1 cellular context compared by ENCODE assay signal in the genomic region with DNA sequence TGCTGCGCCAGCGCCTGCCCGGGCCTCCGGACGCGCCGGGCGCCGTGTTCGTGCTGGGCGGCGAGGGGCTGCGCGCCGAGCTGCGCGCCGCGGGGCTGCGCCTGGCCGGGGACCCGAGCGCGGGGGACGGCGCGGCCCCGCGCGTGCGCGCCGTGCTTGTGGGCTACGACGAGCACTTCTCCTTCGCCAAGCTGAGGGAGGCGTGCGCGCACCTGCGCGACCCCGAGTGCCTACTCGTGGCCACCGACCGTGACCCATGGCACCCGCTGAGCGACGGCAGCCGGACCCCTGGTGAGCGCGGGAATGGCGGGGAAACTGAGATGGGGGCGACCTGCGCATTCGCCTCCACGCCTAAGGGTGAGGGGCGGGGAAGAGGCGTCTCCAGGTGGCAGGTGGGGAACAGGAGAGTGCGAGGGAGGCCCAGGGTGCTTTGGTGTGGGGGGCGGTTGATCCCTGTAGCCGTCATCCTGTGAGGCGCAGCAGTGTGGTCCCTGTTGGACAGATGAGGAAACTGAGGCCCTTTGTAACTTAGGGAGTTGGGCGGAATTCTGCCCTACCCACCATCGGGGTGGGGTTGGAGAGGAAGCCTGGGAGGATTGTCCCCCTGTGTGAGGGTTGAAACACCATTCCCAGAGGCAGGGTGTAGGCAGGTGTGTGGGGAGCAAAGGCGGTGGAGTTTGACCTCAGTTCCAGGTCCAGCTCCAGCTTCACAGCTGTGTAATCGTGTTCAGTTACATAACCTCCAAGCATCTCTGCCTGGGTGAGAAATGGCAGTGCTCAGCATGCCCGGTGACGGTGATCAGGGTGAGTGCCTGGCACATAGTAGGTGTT.
TF ChIP-seq lines count a peak whose summit lies in the region.

No MANE protein-coding gene starts in this region.

TF ChIP-seq in GM12878, 131 proteins besides CTCF, POLR2A, EP300 and RAD21:
- TF ChIP-seq, protein P1, sequence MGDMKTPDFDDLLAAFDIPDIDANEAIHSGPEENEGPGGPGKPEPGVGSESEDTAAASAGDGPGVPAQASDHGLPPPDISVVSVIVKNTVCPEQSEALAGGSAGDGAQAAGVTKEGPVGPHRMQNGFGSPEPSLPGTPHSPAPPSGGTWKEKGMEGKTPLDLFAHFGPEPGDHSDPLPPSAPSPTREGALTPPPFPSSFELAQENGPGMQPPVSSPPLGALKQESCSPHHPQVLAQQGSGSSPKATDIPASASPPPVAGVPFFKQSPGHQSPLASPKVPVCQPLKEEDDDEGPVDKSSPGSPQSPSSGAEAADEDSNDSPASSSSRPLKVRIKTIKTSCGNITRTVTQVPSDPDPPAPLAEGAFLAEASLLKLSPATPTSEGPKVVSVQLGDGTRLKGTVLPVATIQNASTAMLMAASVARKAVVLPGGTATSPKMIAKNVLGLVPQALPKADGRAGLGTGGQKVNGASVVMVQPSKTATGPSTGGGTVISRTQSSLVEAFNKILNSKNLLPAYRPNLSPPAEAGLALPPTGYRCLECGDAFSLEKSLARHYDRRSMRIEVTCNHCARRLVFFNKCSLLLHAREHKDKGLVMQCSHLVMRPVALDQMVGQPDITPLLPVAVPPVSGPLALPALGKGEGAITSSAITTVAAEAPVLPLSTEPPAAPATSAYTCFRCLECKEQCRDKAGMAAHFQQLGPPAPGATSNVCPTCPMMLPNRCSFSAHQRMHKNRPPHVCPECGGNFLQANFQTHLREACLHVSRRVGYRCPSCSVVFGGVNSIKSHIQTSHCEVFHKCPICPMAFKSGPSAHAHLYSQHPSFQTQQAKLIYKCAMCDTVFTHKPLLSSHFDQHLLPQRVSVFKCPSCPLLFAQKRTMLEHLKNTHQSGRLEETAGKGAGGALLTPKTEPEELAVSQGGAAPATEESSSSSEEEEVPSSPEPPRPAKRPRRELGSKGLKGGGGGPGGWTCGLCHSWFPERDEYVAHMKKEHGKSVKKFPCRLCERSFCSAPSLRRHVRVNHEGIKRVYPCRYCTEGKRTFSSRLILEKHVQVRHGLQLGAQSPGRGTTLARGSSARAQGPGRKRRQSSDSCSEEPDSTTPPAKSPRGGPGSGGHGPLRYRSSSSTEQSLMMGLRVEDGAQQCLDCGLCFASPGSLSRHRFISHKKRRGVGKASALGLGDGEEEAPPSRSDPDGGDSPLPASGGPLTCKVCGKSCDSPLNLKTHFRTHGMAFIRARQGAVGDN (IDR thresholded peaks at IDR 0.05) = no peak
- TF ChIP-seq GATAD2B (conservative IDR thresholded peaks at IDR 0.05; ENCODE audit: low read depth) (0 out of 2 replicates have a peak, but pooled peaks have one; percentile 15), POLR2AphosphoS2 (IDR thresholded peaks at IDR 0.05; ENCODE audit: low read depth, low read length) (no peak), SMARCA5 (IDR thresholded peaks at IDR 0.05) (no peak), NRF1 (conservative IDR thresholded peaks at IDR 0.05; ENCODE audit: low read depth, low read length) (0 out of 2 replicates have a peak, but pooled peaks have one; percentile 24), ZNF384 (IDR thresholded peaks at IDR 0.05; ENCODE audit: borderline replicate concordance, low read depth, low read length) (no peak), PAX5 (IDR thresholded peaks at IDR 0.05; ENCODE audit: borderline replicate concordance, low read depth, low read length) (peak; percentile 97), HCFC1 (IDR thresholded peaks at IDR 0.05; ENCODE audit: low read length) (no peak), WRNIP1 (IDR thresholded peaks at IDR 0.05; ENCODE audit: borderline replicate concordance, low read depth, low read length) (peak; percentile 24; the same call in 1 of the 2 replicates)
- TF ChIP-seq, protein P2, sequence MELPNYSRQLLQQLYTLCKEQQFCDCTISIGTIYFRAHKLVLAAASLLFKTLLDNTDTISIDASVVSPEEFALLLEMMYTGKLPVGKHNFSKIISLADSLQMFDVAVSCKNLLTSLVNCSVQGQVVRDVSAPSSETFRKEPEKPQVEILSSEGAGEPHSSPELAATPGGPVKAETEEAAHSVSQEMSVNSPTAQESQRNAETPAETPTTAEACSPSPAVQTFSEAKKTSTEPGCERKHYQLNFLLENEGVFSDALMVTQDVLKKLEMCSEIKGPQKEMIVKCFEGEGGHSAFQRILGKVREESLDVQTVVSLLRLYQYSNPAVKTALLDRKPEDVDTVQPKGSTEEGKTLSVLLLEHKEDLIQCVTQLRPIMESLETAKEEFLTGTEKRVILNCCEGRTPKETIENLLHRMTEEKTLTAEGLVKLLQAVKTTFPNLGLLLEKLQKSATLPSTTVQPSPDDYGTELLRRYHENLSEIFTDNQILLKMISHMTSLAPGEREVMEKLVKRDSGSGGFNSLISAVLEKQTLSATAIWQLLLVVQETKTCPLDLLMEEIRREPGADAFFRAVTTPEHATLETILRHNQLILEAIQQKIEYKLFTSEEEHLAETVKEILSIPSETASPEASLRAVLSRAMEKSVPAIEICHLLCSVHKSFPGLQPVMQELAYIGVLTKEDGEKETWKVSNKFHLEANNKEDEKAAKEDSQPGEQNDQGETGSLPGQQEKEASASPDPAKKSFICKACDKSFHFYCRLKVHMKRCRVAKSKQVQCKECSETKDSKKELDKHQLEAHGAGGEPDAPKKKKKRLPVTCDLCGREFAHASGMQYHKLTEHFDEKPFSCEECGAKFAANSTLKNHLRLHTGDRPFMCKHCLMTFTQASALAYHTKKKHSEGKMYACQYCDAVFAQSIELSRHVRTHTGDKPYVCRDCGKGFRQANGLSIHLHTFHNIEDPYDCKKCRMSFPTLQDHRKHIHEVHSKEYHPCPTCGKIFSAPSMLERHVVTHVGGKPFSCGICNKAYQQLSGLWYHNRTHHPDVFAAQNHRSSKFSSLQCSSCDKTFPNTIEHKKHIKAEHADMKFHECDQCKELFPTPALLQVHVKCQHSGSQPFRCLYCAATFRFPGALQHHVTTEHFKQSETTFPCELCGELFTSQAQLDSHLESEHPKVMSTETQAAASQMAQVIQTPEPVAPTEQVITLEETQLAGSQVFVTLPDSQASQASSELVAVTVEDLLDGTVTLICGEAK (IDR thresholded peaks at IDR 0.05; ENCODE audit: borderline replicate concordance) = no peak
